In the genomic region with DNA sequence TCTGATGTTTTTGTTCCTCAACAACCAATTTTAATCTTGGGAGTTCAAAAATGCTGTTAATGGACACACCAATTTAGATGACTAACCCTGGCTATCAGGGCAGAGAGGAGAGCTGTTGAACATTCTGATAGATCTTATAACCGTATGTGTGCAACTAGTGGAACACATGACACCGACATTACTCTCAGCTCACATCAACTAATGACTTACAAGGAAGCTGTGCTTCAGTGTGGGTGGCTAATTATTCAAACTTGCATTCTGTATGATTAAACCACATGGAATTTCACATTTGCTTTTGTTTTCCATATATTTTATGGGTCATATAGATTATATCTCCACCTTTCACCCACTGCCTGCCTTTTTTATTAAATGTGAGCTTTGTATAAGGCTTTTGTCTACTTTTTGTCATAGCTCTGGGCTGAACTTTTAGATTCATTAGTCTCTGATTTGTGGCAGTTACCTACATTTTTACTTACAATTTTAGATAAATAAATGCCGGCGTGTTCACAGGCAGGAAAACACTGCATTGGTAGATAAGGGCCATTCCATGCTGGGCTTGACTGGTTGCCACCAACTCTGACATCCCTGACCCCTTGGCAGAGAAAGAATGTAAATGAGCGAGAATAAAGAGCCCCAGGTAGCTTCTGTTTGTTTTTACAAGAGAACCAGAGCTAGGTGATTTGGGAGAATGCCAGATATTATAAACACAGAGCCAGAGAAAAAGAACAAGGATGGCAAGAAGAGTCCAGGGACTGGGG, we compare ENCODE assay signal across 12 cellular contexts. TPM values are rescaled to one million over a fixed set of nuclear protein-coding genes. Genes with fewer than 3 reads are reported as not detected.
DNase-seq lines count a peak whose midpoint lies in the region; ATAC-seq lines count a peak whose summit lies in the region.
"Had no signal": no experiment of that assay in that cellular context is flagged by ENCODE, and none has a peak within 500 bp of the region (broad histone marks: within the 10 kb centered on the region; RNA-seq: fewer than 3 reads in every experiment).

No MANE protein-coding gene starts in this region.

- no peak for ATAC-seq in GM21529 (IDR thresholded peaks at IDR 0.05; ENCODE audit: unreplicated experiment)
- ATAC-seq: stimulated activated naive CD8-positive, alpha-beta T cell treated with anti-CD3 and anti-CD28 coated beads, Interleukin-15, Interleukin-2, amounts not matched to agents 100 U/mL and 50 U/mL, for 24 hours had no signal

- H4K12ac ChIP-seq in trophoblast cell (ENCODE audit: low read depth, low read length): no peak overlapping the region

- intact Hi-C loops in posterior vena cava (cut with DNase I): no loop called here

- no peak overlapping the region for H2BK120ac ChIP-seq in trophoblast cell (ENCODE audit: insufficient read depth, low read length, poor library complexity)

- H4K8ac ChIP-seq in trophoblast cell (ENCODE audit: low read depth, low read length): no peak overlapping the region

- no peak overlapping the region for H3K9ac ChIP-seq in trophoblast cell (ENCODE audit: low read length)

- H3K4ac ChIP-seq in trophoblast cell (ENCODE audit: low read depth, low read length): no peak overlapping the region

- H3K4me2 ChIP-seq in trophoblast cell (ENCODE audit: low read length): no peak overlapping the region

- no CpG with 5 or more reads among the region's 5 CpGs for WGBS in trophoblast cell (ENCODE audit: extremely low coverage, insufficient coverage, insufficient read length)

- H3K27ac ChIP-seq in epithelial cell of prostate: peak overlapping the region; percentile 69
- peak overlapping the region; percentile 15 for H3K27ac ChIP-seq in trophoblast cell (ENCODE audit: low read depth, low read length)
- H3K27ac ChIP-seq: left ventricle myocardium inferior had no signal

- H3K23ac ChIP-seq in trophoblast cell (ENCODE audit: low read length): no peak overlapping the region

- no peak overlapping the region for H4K91ac ChIP-seq in trophoblast cell (ENCODE audit: low read depth, low read length)

- peaks cover 10 to 21% of the 10 kb centered on the region in 2 experiments for H3K36me3 ChIP-seq in trophoblast cell (ENCODE audit: control insufficient read depth in 1 of 2, insufficient read depth in 2 of 2, low read length in 2 of 2)
- H3K36me3 ChIP-seq: left ventricle myocardium inferior had no signal

- no peak overlapping the region for H3K4me3 ChIP-seq in trophoblast cell (ENCODE audit: low read depth, low read length)
- H3K4me3 ChIP-seq: left ventricle myocardium inferior had no signal

- H3K79me1 ChIP-seq in trophoblast cell (ENCODE audit: low read length): peaks cover 4% of the 10 kb centered on the region

- peaks cover 3 to 6% of the 10 kb centered on the region in 2 experiments for H3K4me1 ChIP-seq in trophoblast cell (ENCODE audit: control insufficient read depth in 1 of 2, insufficient read depth in 2 of 2, low read length in 2 of 2)
- H3K4me1 ChIP-seq: left ventricle myocardium inferior had no signal

- H3K79me2 ChIP-seq in trophoblast cell (ENCODE audit: control insufficient read depth, insufficient read depth, low read length, poor library complexity): peaks cover 4% of the 10 kb centered on the region

- no peak overlapping the region for H2BK5ac ChIP-seq in trophoblast cell (ENCODE audit: low read depth, low read length, poor library complexity)

- H3K14ac ChIP-seq in trophoblast cell (ENCODE audit: low read length): no peak overlapping the region

- no peak overlapping the region for H2BK12ac ChIP-seq in trophoblast cell (ENCODE audit: low read length)

- no peaks in the 10 kb centered on the region for H3K9me3 ChIP-seq in trophoblast cell (ENCODE audit: insufficient read depth, low read depth, low read length)

- H3K18ac ChIP-seq in trophoblast cell (ENCODE audit: low read length): no peak overlapping the region

- no peak overlapping the region for H2AK5ac ChIP-seq in trophoblast cell (ENCODE audit: low read length)

- H3K27me3 ChIP-seq in trophoblast cell (ENCODE audit: insufficient read depth, low read length): no peaks in the 10 kb centered on the region

- DNase-seq in HPDE6-E6E7 (ENCODE audit: extremely low spot score): peak; percentile 12
- peak; percentile 89 for DNase-seq in NCI-H2196 treated with DMSO at 0.1 percent for 48 hours (lab: John Stamatoyannopoulos, UW; ENCODE audit: unreplicated experiment)
- peak; percentile 62 for DNase-seq in epithelial cell of prostate (ENCODE audit: low read depth, low spot score)
- peak in 1 of 2 donors; percentile 54 for DNase-seq in trophoblast cell
- DNase-seq in medulla oblongata (ENCODE audit: extremely low spot score): no peak
- no peak for DNase-seq in epidermal melanocyte (ENCODE audit: insufficient read length, low spot score)
- no peak for DNase-seq in posterior vena cava (ENCODE audit: low spot score)
- DNase-seq: GDM1; left ventricle myocardium inferior; stimulated activated CD4-positive, alpha-beta T cell treated with anti-CD3 and anti-CD28 coated beads, Interleukin-12 subunit alpha, Interleukin-12 subunit beta, amount 100 ng/mL, for 4 hours; stimulated activated naive CD8-positive, alpha-beta T cell treated with anti-CD3 and anti-CD28 coated beads, Interleukin-15, Interleukin-2, amounts not matched to agents 100 U/mL and 50 U/mL, for 24 hours had no signal

- no peak overlapping the region for H2AFZ ChIP-seq in trophoblast cell (ENCODE audit: insufficient read depth, low read length, poor library complexity)

RNA-seq across cellular contexts. Expression of gene LYPD6, which starts 35.6 kb away (rescaled TPM):
- polyA plus RNA-seq in trophoblast cell (2013): 24.8 and 26.6 TPM in 2 replicates
- under 1 TPM; 0.23 to 0.38 TPM for total RNA-seq in posterior vena cava

Comparison
In these comparisons a context has a peak if more than half of its experiments do, and no peak if none do; other contexts are left out.
1. DNase-seq: peak in HPDE6-E6E7 (single experiment), NCI-H2196 treated with DMSO at 0.1 percent for 48 hours (single experiment) and epithelial cell of prostate (single experiment); none in medulla oblongata (single experiment), epidermal melanocyte (single experiment) and posterior vena cava (single experiment).